ENCODE assay signal across 20 cellular contexts in genomic region chr7:41449286-41449685, GRCh38.
A peak's percentile ranks its signal among the peaks of the same experiment; 100 is the strongest.
DNase-seq lines count a peak whose midpoint lies in the region; ATAC-seq, FAIRE-seq and TF ChIP-seq lines count a peak whose summit lies in the region.
"Had no signal": no experiment of that assay in that cellular context is flagged by ENCODE, and none has a peak within 500 bp of the region (broad histone marks: within the 10 kb centered on the region; RNA-seq: fewer than 3 reads in every experiment).

No MANE protein-coding gene starts in this region.

- H3K36me3 ChIP-seq in liver (ENCODE audit: control insufficient read depth in 4 of 4, insufficient read depth in 3 of 4, low read depth in 1 of 4, low read length in 3 of 4) (no peaks in the 10 kb centered on the region), HepG2 (replicated peaks in 1 of 2; ENCODE audit: control insufficient read depth in 1 of 2, insufficient read depth in 2 of 2, low read length in 2 of 2) (no peaks in the 10 kb centered on the region), right lobe of liver (no peaks in the 10 kb centered on the region)
- H3K36me3 ChIP-seq: BLaER1 treated with 17β-estradiol and CSF1 and Interleukin-3, amounts not matched to agents 10 nM and 100 nM had no signal

- H3K27ac ChIP-seq in liver (ENCODE audit: low read depth in 1 of 2, low read length in 2 of 2) (peak overlapping the region; percentile 39 to 54), HepG2 (ENCODE audit: extremely low read length, insufficient read depth, low read length) (no peak overlapping the region), right lobe of liver (peak overlapping the region in 1 of 3 donors; percentile 76)
- H3K27ac ChIP-seq: 22Rv1; A549; BLaER1 treated with 17β-estradiol and CSF1 and Interleukin-3, amounts not matched to agents 10 nM and 100 nM; C4-2B had no signal

- no peaks in the 10 kb centered on the region for H3K79me2 ChIP-seq in HepG2 (ENCODE audit: insufficient read depth, low read length)

- no peak for TF ChIP-seq CTCF in liver (IDR thresholded peaks at IDR 0.05; ENCODE audit: low read depth, low read length, missing input control)
- no peak for TF ChIP-seq CTCF in HepG2 (CRISPR knock-in tag; IDR thresholded peaks at IDR 0.05)
- TF ChIP-seq CTCF in right lobe of liver (IDR thresholded peaks at IDR 0.05): no peak

- TF ChIP-seq EP300 in HepG2 (IDR thresholded peaks at IDR 0.05; ENCODE audit: low read depth in 2 of 2, low read length in 2 of 2): no peak
- TF ChIP-seq EP300 in HepG2 (CRISPR knock-in tag; IDR thresholded peaks at IDR 0.05; ENCODE audit: borderline replicate concordance): no peak

- intact Hi-C loops in HepG2 (cut with micrococcal nuclease; ENCODE audit: unreplicated experiment) (no loop called here), right lobe of liver (cut with DNase I) (no loop called here)

- H3K27me3 ChIP-seq in liver (ENCODE audit: control insufficient read depth in 4 of 4, insufficient read depth in 4 of 4, low read length in 3 of 4) (no peaks in the 10 kb centered on the region), HepG2 (ENCODE audit: control insufficient read depth in 1 of 2, insufficient read depth in 2 of 2, low read length in 2 of 2) (no peaks in the 10 kb centered on the region), right lobe of liver (no peaks in the 10 kb centered on the region)
- H3K27me3 ChIP-seq: BLaER1 treated with 17β-estradiol and CSF1 and Interleukin-3, amounts not matched to agents 10 nM and 100 nM had no signal

- no peaks in the 10 kb centered on the region for H4K20me1 ChIP-seq in HepG2 (ENCODE audit: insufficient read depth, low read length)
- H4K20me1 ChIP-seq: BLaER1 treated with 17β-estradiol and CSF1 and Interleukin-3, amounts not matched to agents 10 nM and 100 nM had no signal

- no peak overlapping the region for H3K4me3 ChIP-seq in liver (ENCODE audit: low read depth in 1 of 3, low read length in 3 of 3)
- no peak overlapping the region for H3K4me3 ChIP-seq in HepG2 (replicated peaks in 1 of 3; ENCODE audit: insufficient read depth in 1 of 3, low read depth in 2 of 3, low read length in 3 of 3)
- H3K4me3 ChIP-seq in right lobe of liver: no peak overlapping the region
- H3K4me3 ChIP-seq: A549; BLaER1 treated with 17β-estradiol and CSF1 and Interleukin-3, amounts not matched to agents 10 nM and 100 nM; GM12878 had no signal

- H3K9me3 ChIP-seq in liver (ENCODE audit: control insufficient read depth in 4 of 4, low read length in 3 of 4) (no peaks in the 10 kb centered on the region), HepG2 (ENCODE audit: low read length) (peaks cover 51% of the 10 kb centered on the region), right lobe of liver (no peaks in the 10 kb centered on the region)
- H3K9me3 ChIP-seq: A549; BLaER1 treated with 17β-estradiol and CSF1 and Interleukin-3, amounts not matched to agents 10 nM and 100 nM; Caco-2 had no signal

- no peak for ATAC-seq in HepG2
- ATAC-seq in right lobe of liver: peak in 3 of 4 donors; percentile 39 to 57 (median 50)
- no peak for ATAC-seq in HG02678 (IDR thresholded peaks at IDR 0.05; ENCODE audit: unreplicated experiment)
- ATAC-seq: A549; CD8-positive, alpha-beta T cell had no signal

- no TSS peak for BruUV-seq in HepG2 (replicated peaks; lab: Mats Ljungman, UMichigan)

- no peak overlapping the region for H3K4me2 ChIP-seq in HepG2 (ENCODE audit: low read depth, low read length)
- H3K4me2 ChIP-seq: A549; BLaER1 treated with 17β-estradiol and CSF1 and Interleukin-3, amounts not matched to agents 10 nM and 100 nM had no signal

- DNase-seq in HepG2 (ENCODE audit: low spot score) (no peak), right lobe of liver (no peak), NCI-H69 (lab: John Stamatoyannopoulos, UW) (no peak)
- DNase-seq: AML-193; Caco-2; Calu3; CD4-positive, alpha-beta T cell; CD8-positive, alpha-beta T cell; DMS79 treated with DMSO at 0.1 percent for 48 hours had no signal

- TF ChIP-seq RAD21 in liver (IDR thresholded peaks at IDR 0.05) (no peak), HepG2 (CRISPR knock-in tag; IDR thresholded peaks at IDR 0.05) (no peak)

- POLR2A ChIA-PET in HepG2 (lab: Yijun Ruan, JAX): no interaction called here

- FAIRE-seq in HepG2 (lab: Jason Lieb, UNC): no peak
- FAIRE-seq: A549, D721Med, G401.6, GM12878, GM12892, GM18507 had no signal

- H3K4me1 ChIP-seq in liver (ENCODE audit: control insufficient read depth in 4 of 4, insufficient read depth in 4 of 4, low read length in 3 of 4) (peaks cover 17 to 51% (median 40%) of the 10 kb centered on the region in 4 donors), HepG2 (ENCODE audit: insufficient read depth, low read length) (no peaks in the 10 kb centered on the region), right lobe of liver (peaks cover 0 to 41% (median 13%) of the 10 kb centered on the region in 4 donors)
- H3K4me1 ChIP-seq: A549, Caco-2 had no signal

- H3K9ac ChIP-seq in liver (ENCODE audit: low read depth in 1 of 2, low read length in 2 of 2): no peak overlapping the region
- H3K9ac ChIP-seq in HepG2 (ENCODE audit: insufficient read depth, low read depth, low read length): no peak overlapping the region
- H3K9ac ChIP-seq: BLaER1 treated with 17β-estradiol and CSF1 and Interleukin-3, amounts not matched to agents 10 nM and 100 nM had no signal

- WGBS in liver: 37% methylated on average over 3 of the region's 3 CpGs
- 16% methylated on average over 3 of the region's 3 CpGs for WGBS in HepG2 (ENCODE audit: low lambda C conversion rate)
- WGBS in right lobe of liver (ENCODE audit: insufficient coverage, low coverage, low lambda C conversion rate, missing lambda C conversion rate): 37% methylated on average over 3 of the region's 3 CpGs

- no peak overlapping the region for H2AFZ ChIP-seq in HepG2 (ENCODE audit: low read length)

- in situ Hi-C loops in HepG2 (cut with HindIII; ENCODE audit: extremely low pct_ligation_motif_present, low pct_unique_long_range_greater_than_20kb): no loop called here

- TF ChIP-seq POLR2A in HepG2 (IDR thresholded peaks at IDR 0.05; ENCODE audit: insufficient read depth in 1 of 2, low read depth in 2 of 2, low read length in 2 of 2) (no peak), right lobe of liver (IDR thresholded peaks at IDR 0.05) (no peak)

- CTCF ChIA-PET in HepG2 (lab: Yijun Ruan, JAX; ENCODE audit: low intra/inter-chr PET ratio, low total read pairs): no interaction called here

TF ChIP-seq in liver, 16 proteins besides CTCF, POLR2A, EP300 and RAD21:
- TF ChIP-seq RXRA (IDR thresholded peaks at IDR 0.05): peak in 1 of 2 donors; percentile 30
- no peak for TF ChIP-seq SP1 (IDR thresholded peaks at IDR 0.05)

TF ChIP-seq in HepG2, 621 proteins besides CTCF, POLR2A, EP300 and RAD21:
- TF ChIP-seq MBD4 (IDR thresholded peaks at IDR 0.05; ENCODE audit: borderline replicate concordance, low read length): no peak
- TF ChIP-seq SKIL (CRISPR knock-in tag; IDR thresholded peaks at IDR 0.05; ENCODE audit: borderline replicate concordance): no peak
- TF ChIP-seq MED1 (CRISPR knock-in tag; IDR thresholded peaks at IDR 0.05): no peak

Comparison
In these comparisons a context has a peak if more than half of its experiments do, and no peak if none do; other contexts are left out.
1. ATAC-seq: peak in right lobe of liver (3 of 4); none in HepG2 (single experiment) and HG02678 (single experiment).